8 cellular contexts compared by ENCODE assay signal in genomic region chr7:130875265-130875741, GRCh38.
DNase-seq lines count a peak whose midpoint lies in the region; ATAC-seq and TF ChIP-seq lines count a peak whose summit lies in the region.

No MANE protein-coding gene starts in this region.

- intact Hi-C loops in esophagus muscularis mucosa (cut with DNase I), result no loop called here

- H3K36me3 Mint-ChIP-seq in osteocyte (ENCODE audit: unreplicated experiment), result peaks cover 44% of the 10 kb centered on the region

- peaks cover 4 to 84% (median 61%) of the 10 kb centered on the region in 4 donors for H3K36me3 ChIP-seq in esophagus muscularis mucosa

- H3K4me1 Mint-ChIP-seq in osteocyte (ENCODE audit: unreplicated experiment), result peaks cover 27% of the 10 kb centered on the region

- WGBS in esophagus muscularis mucosa, result 38% methylated on average over 6 of the region's 6 CpGs

- H3K4me1 ChIP-seq in esophagus muscularis mucosa, result peaks cover 22 to 60% (median 35%) of the 10 kb centered on the region in 4 donors

- TF ChIP-seq POLR2A in esophagus muscularis mucosa (IDR thresholded peaks at IDR 0.05; ENCODE audit: low read depth), result no peak

- no peaks in the 10 kb centered on the region for H3K9me3 ChIP-seq in esophagus muscularis mucosa

- peak; percentile 73 for DNase-seq in activated CD4-positive, alpha-beta T cell treated with anti-CD3 and anti-CD28 coated beads for 48 hours
- no peak for DNase-seq in activated CD4-positive, alpha-beta T cell treated with anti-CD3 and anti-CD28 coated beads for 4 hours
- DNase-seq in activated CD4-positive, alpha-beta T cell treated with anti-CD3 and anti-CD28 coated beads, Interleukin-2, amount 50 U/mL, for 1 hour, result peak; percentile 56
- DNase-seq in esophagus muscularis mucosa (ENCODE audit: extremely low spot score), result no peak
- DNase-seq in osteocyte (ENCODE audit: extremely low spot score, unreplicated experiment), result no peak
- no peak for DNase-seq in NOMO-1 treated with DMSO at 0.1 percent for 48 hours (lab: John Stamatoyannopoulos, UW; ENCODE audit: unreplicated experiment)

- H3K27ac Mint-ChIP-seq in osteocyte (ENCODE audit: unreplicated experiment), result peak overlapping the region; percentile 74

- no peaks in the 10 kb centered on the region for H3K27me3 ChIP-seq in esophagus muscularis mucosa

- TF ChIP-seq EP300 in Ishikawa (IDR thresholded peaks at IDR 0.05; ENCODE audit: borderline replicate concordance) (no peak), esophagus muscularis mucosa (IDR thresholded peaks at IDR 0.05) (no peak)

- TF ChIP-seq CTCF in esophagus muscularis mucosa (IDR thresholded peaks at IDR 0.05) (peak; percentile 81 to 92 (median 91)), osteocyte (IDR thresholded peaks at IDR 0.05) (peak; percentile 81)

- H3K4me3 ChIP-seq in esophagus muscularis mucosa, result no peak overlapping the region

- H3K9me3 Mint-ChIP-seq in osteocyte (ENCODE audit: unreplicated experiment), result no peaks in the 10 kb centered on the region

- no peak overlapping the region for H3K4me3 Mint-ChIP-seq in osteocyte (ENCODE audit: unreplicated experiment)

- no peaks in the 10 kb centered on the region for H3K27me3 Mint-ChIP-seq in osteocyte (ENCODE audit: unreplicated experiment)

- peak; percentile 92 for TF ChIP-seq RAD21 in Ishikawa (IDR thresholded peaks at IDR 0.05; ENCODE audit: low read depth)

- peak overlapping the region in 3 of 4 donors; percentile 32 to 38 (median 36) for H3K27ac ChIP-seq in esophagus muscularis mucosa (replicated peaks in 1 of 4)

- ATAC-seq in HG03439 (IDR thresholded peaks at IDR 0.05; ENCODE audit: unreplicated experiment), result no peak

TF ChIP-seq in Ishikawa, 13 proteins besides CTCF, POLR2A, EP300 and RAD21:
- TF ChIP-seq EGR1 (IDR thresholded peaks at IDR 0.05) (no peak), TEAD4 (IDR thresholded peaks at IDR 0.05) (peak; percentile 32; the same call in 1 of the 2 replicates), USF1 (IDR thresholded peaks at IDR 0.05) (peak; percentile 22; the same call in 1 of the 2 replicates)

Comparison
In these comparisons a context has a peak if more than half of its experiments do, and no peak if none do; other contexts are left out.
1. DNase-seq: peak in activated CD4-positive, alpha-beta T cell treated with anti-CD3 and anti-CD28 coated beads for 48 hours (single experiment) and activated CD4-positive, alpha-beta T cell treated with anti-CD3 and anti-CD28 coated beads, Interleukin-2, amount 50 U/mL, for 1 hour (single experiment); none in activated CD4-positive, alpha-beta T cell treated with anti-CD3 and anti-CD28 coated beads for 4 hours (0 of 2), esophagus muscularis mucosa (single experiment), osteocyte (single experiment) and NOMO-1 treated with DMSO at 0.1 percent for 48 hours (single experiment).